Comparison of ENCODE assay signal across 8 cellular contexts in the genomic region with DNA sequence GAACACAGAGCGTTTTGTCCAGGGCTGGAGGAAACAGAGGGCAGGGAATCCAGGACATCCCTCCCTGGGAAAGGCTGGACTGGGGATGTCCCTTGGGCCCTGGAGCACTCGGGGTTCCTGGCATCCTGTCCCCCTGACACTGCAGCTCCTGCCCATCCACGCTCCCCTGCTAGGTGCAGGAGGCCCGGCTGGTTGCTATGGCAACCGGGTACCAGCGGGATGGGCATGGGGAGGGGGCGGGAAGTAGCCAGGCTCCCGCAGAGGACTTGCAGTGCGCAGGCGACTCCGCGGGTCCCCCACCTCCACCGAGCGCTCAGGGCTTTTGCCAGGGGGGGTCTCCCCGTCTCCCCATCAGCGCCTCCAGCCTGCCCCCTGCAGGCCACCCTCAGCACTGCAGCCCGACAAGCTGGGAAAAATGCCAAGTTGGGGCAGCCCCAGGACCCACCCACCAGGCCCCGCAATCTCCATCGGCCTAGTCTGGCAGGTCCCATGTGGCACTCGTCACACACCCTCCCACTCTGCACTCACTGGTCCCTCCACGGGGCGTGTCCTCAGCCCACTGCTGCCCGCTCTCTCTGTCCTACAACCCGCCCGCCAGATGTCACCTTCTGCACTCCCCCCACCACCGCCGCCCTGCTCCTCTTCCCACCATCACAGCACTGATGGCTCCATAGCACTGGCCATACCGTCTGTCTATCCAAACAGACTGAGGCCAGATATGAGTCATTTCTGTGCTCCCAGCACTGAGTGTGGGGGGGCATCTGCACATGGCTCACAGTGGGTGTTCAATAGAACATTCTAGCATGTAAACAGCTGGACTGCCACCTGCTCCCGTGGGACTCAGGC. TPM values are rescaled to one million over a fixed set of nuclear protein-coding genes. Genes with fewer than 3 reads are reported as not detected.
DNase-seq lines count a peak whose midpoint lies in the region; ATAC-seq and TF ChIP-seq lines count a peak whose summit lies in the region.

No MANE protein-coding gene starts in this region.

- peaks cover 58% of the 10 kb centered on the region for H3K4me1 Mint-ChIP-seq in HFFc6 (ENCODE audit: low read depth)
- no peaks in the 10 kb centered on the region for H3K4me1 Mint-ChIP-seq in activated CD4-positive, alpha-beta T cell treated with anti-CD3 and anti-CD28 coated beads, Interleukin-2, amount 10 ng/mL, durations not matched to agents 7 days and 5 days

- peak overlapping the region; percentile 98 for H3K27ac Mint-ChIP-seq in HFFc6
- no peak overlapping the region for H3K27ac Mint-ChIP-seq in activated CD4-positive, alpha-beta T cell treated with anti-CD3 and anti-CD28 coated beads, Interleukin-2, amount 10 ng/mL, durations not matched to agents 7 days and 5 days

- peak; percentile 91 for TF ChIP-seq CTCF in HFFc6 (IDR thresholded peaks at IDR 0.05)

- POLR2A ChIA-PET in activated CD4-positive, alpha-beta T cell treated with anti-CD3 and anti-CD28 coated beads, Interleukin-2, amount 10 ng/mL, durations not matched to agents 7 days and 5 days (lab: Charles Lee) = no interaction called here

- CTCF ChIA-PET in activated CD4-positive, alpha-beta T cell treated with anti-CD3 and anti-CD28 coated beads, Interleukin-2, amount 10 ng/mL, durations not matched to agents 7 days and 5 days (lab: Charles Lee) = interaction anchor here (0.6 to 1.7 kb wide), 4 partner anchors 9 to 39 kb away, joined by 3 to 5 read pairs (median 4); no protein-coding TSS in a partner anchor

- H3K9me3 Mint-ChIP-seq in HFFc6 = no peaks in the 10 kb centered on the region
- H3K9me3 Mint-ChIP-seq in activated CD4-positive, alpha-beta T cell treated with anti-CD3 and anti-CD28 coated beads, Interleukin-2, amount 10 ng/mL, durations not matched to agents 7 days and 5 days = no peaks in the 10 kb centered on the region

- ATAC-seq in GM18517 (IDR thresholded peaks at IDR 0.05; ENCODE audit: unreplicated experiment) (no peak), HG02571 (IDR thresholded peaks at IDR 0.05; ENCODE audit: unreplicated experiment) (no peak)

- H3K4me3 Mint-ChIP-seq in HFFc6 = peak overlapping the region; percentile 56
- H3K4me3 Mint-ChIP-seq in activated CD4-positive, alpha-beta T cell treated with anti-CD3 and anti-CD28 coated beads, Interleukin-2, amount 10 ng/mL, durations not matched to agents 7 days and 5 days = no peak overlapping the region

- peaks cover 21% of the 10 kb centered on the region for H3K36me3 Mint-ChIP-seq in HFFc6 (ENCODE audit: low read depth)
- no peaks in the 10 kb centered on the region for H3K36me3 Mint-ChIP-seq in activated CD4-positive, alpha-beta T cell treated with anti-CD3 and anti-CD28 coated beads, Interleukin-2, amount 10 ng/mL, durations not matched to agents 7 days and 5 days (ENCODE audit: low read depth)

- peaks cover 3% of the 10 kb centered on the region for H3K27me3 Mint-ChIP-seq in HFFc6 (ENCODE audit: insufficient read depth)
- H3K27me3 Mint-ChIP-seq in activated CD4-positive, alpha-beta T cell treated with anti-CD3 and anti-CD28 coated beads, Interleukin-2, amount 10 ng/mL, durations not matched to agents 7 days and 5 days = no peaks in the 10 kb centered on the region

- TF ChIP-seq POLR2A in erythroblast (IDR thresholded peaks at IDR 0.05; ENCODE audit: low read length) = no peak

- DNase-seq in Ammon's horn (ENCODE audit: low spot score) = peak; percentile 88
- peak; percentile 81 for DNase-seq in HFFc6
- DNase-seq in activated CD4-positive, alpha-beta T cell treated with anti-CD3 and anti-CD28 coated beads, Interleukin-2, amount 10 ng/mL, durations not matched to agents 7 days and 5 days = peak; percentile 25
- peak; percentile 75 to 79 for DNase-seq in erythroblast (lab: John Stamatoyannopoulos, UW)
- DNase-seq in occipital lobe (lab: John Stamatoyannopoulos, UW) = peak; percentile 90
- no peak for DNase-seq in NCI-H774 (lab: John Stamatoyannopoulos, UW)

RNA-seq across cellular contexts. Expression of gene KIAA0930, which starts 31.5 kb away (rescaled TPM):
- 10 to 100 TPM; 53.9 to 70.1 (median 57.8) TPM for total RNA-seq in HFFc6 (2021; fragmentation: NEBNext Ultra II Directional; extraction: Animal tissue kit (Norgen Biotek cat#: 25700))
- 10 to 100 TPM; 13.3 to 17.8 TPM for total RNA-seq in activated CD4-positive, alpha-beta T cell treated with anti-CD3 and anti-CD28 coated beads, Interleukin-2, amount 10 ng/mL, durations not matched to agents 7 days and 5 days
- 61.0 TPM for total RNA-seq in occipital lobe

RNA-seq across cellular contexts. Expression of gene NUP50, which starts 45.5 kb away (rescaled TPM):
- 10 to 100 TPM; 44.3 to 63.0 (median 56.6) TPM for total RNA-seq in HFFc6 (2021; fragmentation: NEBNext Ultra II Directional; extraction: Animal tissue kit (Norgen Biotek cat#: 25700))
- 100 to 1,000 TPM; 180 to 183 TPM for total RNA-seq in activated CD4-positive, alpha-beta T cell treated with anti-CD3 and anti-CD28 coated beads, Interleukin-2, amount 10 ng/mL, durations not matched to agents 7 days and 5 days
- total RNA-seq in occipital lobe = 65.4 TPM
